18 cellular contexts compared by ENCODE assay signal in genomic region chr2:159867557-159868330, GRCh38. TPM values are rescaled to one million over a fixed set of nuclear protein-coding genes. Genes with fewer than 3 reads are reported as not detected.
DNase-seq lines count a peak whose midpoint lies in the region; ATAC-seq and TF ChIP-seq lines count a peak whose summit lies in the region.
"Had no signal": no experiment of that assay in that cellular context is flagged by ENCODE, and none has a peak within 500 bp of the region (broad histone marks: within the 10 kb centered on the region; RNA-seq: fewer than 3 reads in every experiment).

No MANE protein-coding gene starts in this region.

- no peak overlapping the region for H3K4me2 ChIP-seq in PC-3 (ENCODE audit: low read length)
- H3K4me2 ChIP-seq: BLaER1 had no signal

- peak; percentile 33; the same call in 1 of the 2 replicates for ATAC-seq in PC-3
- no peak for ATAC-seq in GM18867 (IDR thresholded peaks at IDR 0.05; ENCODE audit: unreplicated experiment)

- H3K36me3 ChIP-seq in A673 (ENCODE audit: insufficient read depth, low read length, poor library complexity, severe bottlenecking), result no peaks in the 10 kb centered on the region
- H3K36me3 ChIP-seq in PC-3 (ENCODE audit: low read depth, low read length), result no peaks in the 10 kb centered on the region
- H3K36me3 ChIP-seq: SJCRH30 had no signal

- no peaks in the 10 kb centered on the region for H3F3A ChIP-seq in PC-3 (ENCODE audit: low read length, unreplicated experiment)

- H3K9ac ChIP-seq in PC-3 (ENCODE audit: low read length), result no peak overlapping the region
- H3K9ac ChIP-seq: BLaER1 had no signal

- H3K27me3 ChIP-seq in A673 (replicated peaks; ENCODE audit: insufficient read depth, low read depth, low read length, poor library complexity), result no peaks in the 10 kb centered on the region
- H3K27me3 ChIP-seq in PC-3 (ENCODE audit: low read length), result no peaks in the 10 kb centered on the region
- H3K27me3 ChIP-seq: BLaER1, SJCRH30 had no signal

- H3K9me2 ChIP-seq in PC-3 (replicated peaks; ENCODE audit: low read length), result no peaks in the 10 kb centered on the region

- H2AFZ ChIP-seq in PC-3 (ENCODE audit: low read length), result no peak overlapping the region

- H3K79me2 ChIP-seq in PC-3 (ENCODE audit: low read length), result no peaks in the 10 kb centered on the region

- POLR2A ChIA-PET in A673 (lab: Charles Lee; ENCODE audit: low non-redundant PET) (no interaction called here), PC-3 (lab: Charles Lee; ENCODE audit: unreplicated experiment) (no interaction called here)

- H3K27ac ChIP-seq in A673 (ENCODE audit: low read depth, low read length, poor library complexity, severe bottlenecking) (no peak overlapping the region), PC-3 (ENCODE audit: low read length) (no peak overlapping the region)
- H3K27ac ChIP-seq: BLaER1, SJCRH30 had no signal

- no peak overlapping the region for H3K4me3 ChIP-seq in A673 (ENCODE audit: low read depth, low read length, poor library complexity, severe bottlenecking)
- H3K4me3 ChIP-seq in PC-3 (ENCODE audit: low read length), result no peak overlapping the region
- H3K4me3 ChIP-seq: BLaER1, SJCRH30 had no signal

- BruUV-seq in A673 (replicated peaks; lab: Mats Ljungman, UMichigan) (no TSS peak), PC-3 (replicated peaks; lab: Mats Ljungman, UMichigan) (no TSS peak)

- DNase-seq in A673 (ENCODE audit: low spot score) (peak; percentile 7), DMS153 (lab: John Stamatoyannopoulos, UW) (peak; percentile 79), NCI-H146 treated with DMSO at 0.1 percent for 48 hours (lab: John Stamatoyannopoulos, UW; ENCODE audit: unreplicated experiment) (peak; percentile 74), PC-3 (no peak), posterior vena cava (ENCODE audit: low spot score) (no peak), activated gamma-delta T cell treated with Interleukin-2 at 50 U/mL for 16 hours (no peak), cerebellar cortex (ENCODE audit: low spot score) (no peak)
- DNase-seq: CD8-positive, alpha-beta memory T cell; DMS 273 treated with DMSO at 0.1 percent for 48 hours; H9; Karpas-422; NCI-H1694; NCI-H2171 treated with DMSO at 0.1 percent for 48 hours; NCI-H526 treated with DMSO at 0.1 percent for 48 hours; RPMI8226; SJCRH30 had no signal

- CTCF ChIA-PET in A673 (lab: Charles Lee), result no interaction called here
- CTCF ChIA-PET in PC-3 (lab: Charles Lee), result no interaction called here

- intact Hi-C loops in A673 (cut with micrococcal nuclease; ENCODE audit: unreplicated experiment), result no loop called here
- intact Hi-C loops in PC-3 (cut with micrococcal nuclease), result no loop called here
- intact Hi-C loops in posterior vena cava (cut with DNase I), result no loop called here

- no peaks in the 10 kb centered on the region for H4K20me1 ChIP-seq in PC-3 (ENCODE audit: low read length)
- H4K20me1 ChIP-seq: BLaER1 had no signal

- TF ChIP-seq CTCF in A673 (conservative IDR thresholded peaks at IDR 0.05; ENCODE audit: low read depth, low read length), result no peak
- no peak for TF ChIP-seq CTCF in PC-3 (conservative IDR thresholded peaks at IDR 0.05; ENCODE audit: low read depth, low read length)

- no peaks in the 10 kb centered on the region for H3K4me1 ChIP-seq in A673 (ENCODE audit: insufficient read depth, low read length, poor library complexity, severe bottlenecking)
- no peaks in the 10 kb centered on the region for H3K4me1 ChIP-seq in PC-3 (ENCODE audit: insufficient read depth, low read length)
- H3K4me1 ChIP-seq: BLaER1, SJCRH30 had no signal

- H3K9me3 ChIP-seq in A673 (ENCODE audit: low read depth, low read length, poor library complexity, severe bottlenecking), result no peaks in the 10 kb centered on the region
- no peaks in the 10 kb centered on the region for H3K9me3 ChIP-seq in PC-3 (ENCODE audit: low read length)
- H3K9me3 ChIP-seq: SJCRH30 had no signal

RNA-seq across cellular contexts. Expression of gene LY75, which starts 36.8 kb away (rescaled TPM):
- total RNA-seq in A673 (2021), result 0.11 TPM in 1 of 2 replicates, not detected in the other
- total RNA-seq in PC-3 (2014; rRNA removed), result not detected in 2 replicates
- total RNA-seq in posterior vena cava, result 1 to 10 TPM; 2.8 to 4.3 TPM
- total RNA-seq: SJCRH30 had no signal

Comparison
In these comparisons a context has a peak if more than half of its experiments do, and no peak if none do; other contexts are left out.
1. DNase-seq: peak in A673 (single experiment), DMS153 (single experiment) and NCI-H146 treated with DMSO at 0.1 percent for 48 hours (single experiment); none in PC-3 (single experiment), posterior vena cava (single experiment), activated gamma-delta T cell treated with Interleukin-2 at 50 U/mL for 16 hours (single experiment) and cerebellar cortex (single experiment).